Comparison of ENCODE assay signal across 8 cellular contexts in the genomic region with DNA sequence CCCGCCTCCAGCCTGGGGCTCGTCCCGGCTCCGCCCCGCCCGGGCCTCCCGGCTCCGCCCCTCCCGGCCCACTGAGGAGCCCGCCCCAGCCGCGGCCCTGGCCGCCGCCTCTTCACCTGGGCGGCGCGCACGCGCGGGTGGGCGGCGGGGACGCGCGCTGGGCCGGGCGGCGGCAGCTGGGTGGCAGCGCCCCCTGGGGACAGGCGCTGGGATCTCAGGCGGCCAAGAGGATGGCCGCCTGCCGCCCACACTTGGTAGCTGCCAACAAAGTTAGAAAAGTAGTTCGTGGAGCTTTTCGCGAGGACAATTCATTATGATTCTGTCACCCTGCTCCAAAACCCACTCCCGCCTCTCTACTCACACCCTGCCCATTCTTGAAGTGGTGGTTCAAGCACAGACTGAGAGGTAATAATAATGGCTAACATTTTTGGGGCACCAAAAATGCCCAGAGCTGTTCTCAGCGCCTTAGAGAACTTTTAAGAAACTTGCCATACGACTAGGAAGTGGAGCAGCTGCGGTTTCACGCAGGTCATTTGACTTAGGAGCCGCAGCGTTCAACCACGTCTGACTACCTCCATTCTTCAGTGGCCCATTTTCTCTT. TPM values are rescaled to one million over a fixed set of nuclear protein-coding genes. Genes with fewer than 3 reads are reported as not detected.
DNase-seq lines count a peak whose midpoint lies in the region; ATAC-seq, FAIRE-seq and TF ChIP-seq lines count a peak whose summit lies in the region.

No MANE protein-coding gene starts in this region.

- peak overlapping the region; percentile 73 for H3K4me3 ChIP-seq in fibroblast of mammary gland (ENCODE audit: control insufficient read depth, low read depth, low read length)

- H3K9me3 Mint-ChIP-seq in naive thymus-derived CD8-positive, alpha-beta T cell: no peaks in the 10 kb centered on the region
- no peaks in the 10 kb centered on the region for H3K9me3 Mint-ChIP-seq in stimulated activated effector memory CD8-positive, alpha-beta T cell treated with anti-CD3 and anti-CD28 coated beads, Interleukin-12 subunit alpha, Interleukin-12 subunit beta, amount 100 ng/mL, for 72 hours

- H3K4me3 Mint-ChIP-seq in naive thymus-derived CD8-positive, alpha-beta T cell: peak overlapping the region; percentile 66 to 89 (median 82)
- peak overlapping the region; percentile 86 for H3K4me3 Mint-ChIP-seq in stimulated activated effector memory CD8-positive, alpha-beta T cell treated with anti-CD3 and anti-CD28 coated beads, Interleukin-12 subunit alpha, Interleukin-12 subunit beta, amount 100 ng/mL, for 72 hours

- peak overlapping the region; percentile 51 to 92 (median 84) for H3K27ac Mint-ChIP-seq in naive thymus-derived CD8-positive, alpha-beta T cell
- peak overlapping the region; percentile 77 for H3K27ac Mint-ChIP-seq in stimulated activated effector memory CD8-positive, alpha-beta T cell treated with anti-CD3 and anti-CD28 coated beads, Interleukin-12 subunit alpha, Interleukin-12 subunit beta, amount 100 ng/mL, for 72 hours

- H3K4me1 Mint-ChIP-seq in naive thymus-derived CD8-positive, alpha-beta T cell: peaks cover 6 to 15% (median 13%) of the 10 kb centered on the region in 4 donors
- H3K4me1 Mint-ChIP-seq in stimulated activated effector memory CD8-positive, alpha-beta T cell treated with anti-CD3 and anti-CD28 coated beads, Interleukin-12 subunit alpha, Interleukin-12 subunit beta, amount 100 ng/mL, for 72 hours: peaks cover 29% of the 10 kb centered on the region

- no peaks in the 10 kb centered on the region for H3K36me3 Mint-ChIP-seq in naive thymus-derived CD8-positive, alpha-beta T cell
- peaks cover 6% of the 10 kb centered on the region for H3K36me3 Mint-ChIP-seq in stimulated activated effector memory CD8-positive, alpha-beta T cell treated with anti-CD3 and anti-CD28 coated beads, Interleukin-12 subunit alpha, Interleukin-12 subunit beta, amount 100 ng/mL, for 72 hours

- peak; percentile 73 for ATAC-seq in GM21619 (IDR thresholded peaks at IDR 0.05; ENCODE audit: unreplicated experiment)
- ATAC-seq in naive thymus-derived CD8-positive, alpha-beta T cell: peak; percentile 93 to 95
- peak; percentile 96 for ATAC-seq in stimulated activated effector memory CD8-positive, alpha-beta T cell treated with anti-CD3 and anti-CD28 coated beads, Interleukin-12 subunit alpha, Interleukin-12 subunit beta, amount 100 ng/mL, for 72 hours

- FAIRE-seq in RCC 7860 (lab: Jason Lieb, UNC): no peak

- TF ChIP-seq CTCF in fibroblast of mammary gland (conservative IDR thresholded peaks at IDR 0.05; ENCODE audit: control insufficient read depth, insufficient read depth, low read depth, low read length): peak; percentile 66

- DNase-seq in DMS114 treated with DMSO at 0.1 percent for 48 hours (lab: John Stamatoyannopoulos, UW; ENCODE audit: unreplicated experiment) (peak; percentile 55), RCC 7860 (ENCODE audit: low spot score) (peak; percentile 64), activated T-helper 1 cell treated with Interleukin-2 at 50 U/mL for 16 hours (ENCODE audit: low read depth) (peak; percentile 93), fibroblast of mammary gland (ENCODE audit: low read depth) (peak; percentile 77)
- peak; percentile 87 to 99 (median 93) for DNase-seq in naive thymus-derived CD8-positive, alpha-beta T cell
- peak; percentile 95 to 98 for DNase-seq in stimulated activated effector memory CD8-positive, alpha-beta T cell treated with anti-CD3 and anti-CD28 coated beads, Interleukin-12 subunit alpha, Interleukin-12 subunit beta, amount 100 ng/mL, for 72 hours (ENCODE audit: low spot score in 2 of 2)

- TF ChIP-seq EP300 in Ishikawa (IDR thresholded peaks at IDR 0.05; ENCODE audit: borderline replicate concordance): no peak

- POLR2A ChIA-PET in naive thymus-derived CD8-positive, alpha-beta T cell (lab: Charles Lee): interaction anchor here (0.7 to 1.5 kb wide), 5 partner anchors 9 to 432 kb away, joined by 3 to 5 read pairs (median 3); partner anchors contain the start of genes CDK5R1 and PSMD11

- H3K27me3 Mint-ChIP-seq in naive thymus-derived CD8-positive, alpha-beta T cell: peaks cover 0 to 10% (median 6%) of the 10 kb centered on the region in 5 donors

- TF ChIP-seq RAD21 in Ishikawa (IDR thresholded peaks at IDR 0.05; ENCODE audit: low read depth): peak; percentile 59; the same call in 1 of the 2 replicates

TF ChIP-seq in Ishikawa, 13 proteins besides CTCF, POLR2A, EP300 and RAD21:
- TF ChIP-seq FOXM1 (IDR thresholded peaks at IDR 0.05; ENCODE audit: borderline replicate concordance, low read depth) (no peak), EGR1 (IDR thresholded peaks at IDR 0.05) (0 out of 2 replicates have a peak, but pooled peaks have one; percentile 10), CREB1 (IDR thresholded peaks at IDR 0.05; ENCODE audit: low read depth) (no peak), ZBTB7A (IDR thresholded peaks at IDR 0.05; ENCODE audit: low read depth) (no peak), YY1 (IDR thresholded peaks at IDR 0.05; ENCODE audit: low read depth) (peak; percentile 47; the same call in 1 of the 2 replicates), TEAD4 (IDR thresholded peaks at IDR 0.05) (no peak), CEBPB (IDR thresholded peaks at IDR 0.05) (no peak), TAF1 (IDR thresholded peaks at IDR 0.05; ENCODE audit: low read depth) (no peak), MAX (IDR thresholded peaks at IDR 0.05) (no peak), NFIC (IDR thresholded peaks at IDR 0.05) (no peak), USF1 (IDR thresholded peaks at IDR 0.05) (no peak), TCF12 (IDR thresholded peaks at IDR 0.05; ENCODE audit: low read depth) (no peak), REST (IDR thresholded peaks at IDR 0.05; ENCODE audit: low read depth) (no peak)

RNA-seq across cellular contexts. Expression of gene MYO1D, which starts 0.3 kb away (rescaled TPM):
- total RNA-seq in naive thymus-derived CD8-positive, alpha-beta T cell: 1 to 10 TPM; 8.7 to 9.7 TPM
- 1 to 10 TPM; 1.3 to 3.1 (median 2.5) TPM for polyA plus RNA-seq in naive thymus-derived CD8-positive, alpha-beta T cell

RNA-seq across cellular contexts. Expression of gene TMEM98, which starts 50.7 kb away (rescaled TPM):
- total RNA-seq in naive thymus-derived CD8-positive, alpha-beta T cell: not detected
- not detected for polyA plus RNA-seq in naive thymus-derived CD8-positive, alpha-beta T cell

Comparison
In these comparisons a context has a peak if more than half of its experiments do, and no peak if none do; other contexts are left out.
1. Peak in every context shown above with its lines: DNase-seq, ATAC-seq and H3K4me3 ChIP-seq.